1 cellular context compared by ENCODE assay signal in the genomic region with DNA sequence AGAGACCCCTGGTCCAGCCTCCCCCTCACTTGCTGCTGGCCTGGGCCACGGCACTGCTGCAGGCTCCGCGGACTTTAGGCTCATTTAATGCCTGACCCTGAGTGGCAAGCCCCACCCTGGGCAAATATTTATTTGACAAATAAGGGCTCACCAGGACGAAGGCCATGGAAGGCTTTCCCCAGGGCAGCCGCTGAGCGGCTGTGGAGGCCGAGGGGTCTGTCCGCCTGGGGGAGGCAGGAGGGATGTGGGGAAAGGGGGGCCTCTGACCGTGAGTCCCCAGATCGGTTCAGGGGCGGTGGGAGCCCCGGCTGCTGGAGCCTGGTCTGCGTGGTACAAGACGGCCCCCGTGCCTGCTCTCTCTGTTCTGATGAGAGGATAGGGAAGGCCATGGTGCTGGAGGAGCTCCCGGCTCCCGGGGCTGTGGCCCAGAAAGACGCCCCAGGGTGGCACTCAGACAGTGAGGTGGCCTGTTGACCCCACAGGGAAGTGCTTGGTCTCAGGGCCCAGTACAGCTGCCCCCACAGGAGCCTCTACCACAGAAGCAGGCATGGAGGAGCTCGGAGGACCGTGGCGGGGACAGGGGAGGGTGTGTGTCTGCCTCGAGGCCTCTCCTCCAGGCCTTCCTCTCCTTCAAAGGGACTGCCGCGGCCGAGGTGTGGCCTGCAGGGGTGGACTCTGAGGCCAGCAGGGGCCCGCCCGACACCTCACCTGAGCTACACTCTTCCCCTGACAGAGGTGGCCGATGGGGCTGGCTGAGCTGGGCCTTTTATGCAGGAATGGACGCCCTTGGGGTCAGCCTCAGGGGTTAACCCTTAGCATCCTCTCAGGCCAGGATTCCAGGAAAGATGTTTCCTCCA.
TF ChIP-seq lines count a peak whose summit lies in the region.

No MANE protein-coding gene starts in this region.

TF ChIP-seq in HepG2, 621 proteins besides CTCF, POLR2A, EP300 and RAD21 (continued from another document and continues in another):
- TF ChIP-seq, protein P1, sequence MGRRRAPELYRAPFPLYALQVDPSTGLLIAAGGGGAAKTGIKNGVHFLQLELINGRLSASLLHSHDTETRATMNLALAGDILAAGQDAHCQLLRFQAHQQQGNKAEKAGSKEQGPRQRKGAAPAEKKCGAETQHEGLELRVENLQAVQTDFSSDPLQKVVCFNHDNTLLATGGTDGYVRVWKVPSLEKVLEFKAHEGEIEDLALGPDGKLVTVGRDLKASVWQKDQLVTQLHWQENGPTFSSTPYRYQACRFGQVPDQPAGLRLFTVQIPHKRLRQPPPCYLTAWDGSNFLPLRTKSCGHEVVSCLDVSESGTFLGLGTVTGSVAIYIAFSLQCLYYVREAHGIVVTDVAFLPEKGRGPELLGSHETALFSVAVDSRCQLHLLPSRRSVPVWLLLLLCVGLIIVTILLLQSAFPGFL (CRISPR knock-in tag; IDR thresholded peaks at IDR 0.05) = no peak
- TF ChIP-seq MED1 (CRISPR knock-in tag; IDR thresholded peaks at IDR 0.05) (peak; percentile 76), JARID2 (CRISPR knock-in tag; IDR thresholded peaks at IDR 0.05; ENCODE audit: insufficient replicate concordance) (no peak), ZBTB1 (CRISPR knock-in tag; IDR thresholded peaks at IDR 0.05; ENCODE audit: borderline replicate concordance) (no peak), ZNF235 (CRISPR knock-in tag; IDR thresholded peaks at IDR 0.05; ENCODE audit: borderline replicate concordance) (0 out of 2 replicates have a peak, but pooled peaks have one; percentile 20), ZNF777 (CRISPR knock-in tag; IDR thresholded peaks at IDR 0.05) (peak; percentile 27; the same call in 1 of the 2 replicates), ZNF616 (CRISPR knock-in tag; IDR thresholded peaks at IDR 0.05; ENCODE audit: low read depth) (no peak), NFATC3 (CRISPR knock-in tag; IDR thresholded peaks at IDR 0.05) (no peak), BRCA1 (CRISPR knock-in tag; IDR thresholded peaks at IDR 0.05) (peak; percentile 59; the same call in 1 of the 2 replicates), MXD3 (CRISPR knock-in tag; IDR thresholded peaks at IDR 0.05) (no peak; the same call in 1 of the 2 replicates), WIZ (CRISPR knock-in tag; IDR thresholded peaks at IDR 0.05) (no peak; the same call in 1 of the 2 replicates), GABPB1 (CRISPR knock-in tag; IDR thresholded peaks at IDR 0.05) (peak; percentile 66), ZNF510 (CRISPR knock-in tag; IDR thresholded peaks at IDR 0.05; ENCODE audit: low read depth) (0 out of 2 replicates have a peak, but pooled peaks have one; percentile 6), ZNF83 (CRISPR knock-in tag; IDR thresholded peaks at IDR 0.05; ENCODE audit: borderline replicate concordance) (no peak), MEIS1 (CRISPR knock-in tag; IDR thresholded peaks at IDR 0.05; ENCODE audit: borderline replicate concordance) (no peak), LCORL (IDR thresholded peaks at IDR 0.05) (no peak), LCORL (CRISPR knock-in tag; IDR thresholded peaks at IDR 0.05) (peak; percentile 44; the same call in 1 of the 2 replicates), ZSCAN9 (CRISPR knock-in tag; IDR thresholded peaks at IDR 0.05; ENCODE audit: borderline replicate concordance) (no peak), ZNF335 (CRISPR knock-in tag; IDR thresholded peaks at IDR 0.05) (peak; percentile 30), HDAC1 (CRISPR knock-in tag; IDR thresholded peaks at IDR 0.05) (peak; percentile 61), PRDM15 (CRISPR knock-in tag; IDR thresholded peaks at IDR 0.05) (peak; percentile 21; the same call in 1 of the 2 replicates), RORA (CRISPR knock-in tag; IDR thresholded peaks at IDR 0.05) (no peak), RFX1 (IDR thresholded peaks at IDR 0.05) (no peak), ZNF839 (CRISPR knock-in tag; IDR thresholded peaks at IDR 0.05; ENCODE audit: borderline replicate concordance) (no peak), STAG1 (CRISPR knock-in tag; IDR thresholded peaks at IDR 0.05) (peak; percentile 33; the same call in 1 of the 2 replicates), TOE1 (CRISPR knock-in tag; IDR thresholded peaks at IDR 0.05) (no peak), ZNF776 (CRISPR knock-in tag; IDR thresholded peaks at IDR 0.05) (no peak; the same call in 1 of the 2 replicates), ZNF24 (IDR thresholded peaks at IDR 0.05) (no peak), SATB2 (CRISPR knock-in tag; IDR thresholded peaks at IDR 0.05) (no peak; the same call in 1 of the 2 replicates), ZNF274 (CRISPR knock-in tag; IDR thresholded peaks at IDR 0.05) (no peak), EED (CRISPR knock-in tag; IDR thresholded peaks at IDR 0.05) (no peak), HNF4A (CRISPR knock-in tag; IDR thresholded peaks at IDR 0.05) (peak; percentile 91), ARID2 (CRISPR knock-in tag; IDR thresholded peaks at IDR 0.05; ENCODE audit: borderline replicate concordance) (peak; percentile 74; the same call in 1 of the 2 replicates), AHR (CRISPR knock-in tag; IDR thresholded peaks at IDR 0.05) (no peak), ZFP82 (CRISPR knock-in tag; IDR thresholded peaks at IDR 0.05; ENCODE audit: borderline replicate concordance) (no peak), HNF4G (IDR thresholded peaks at IDR 0.05; ENCODE audit: borderline replicate concordance, low read depth, low read length) (peak; percentile 87), HNF4G (CRISPR knock-in tag; IDR thresholded peaks at IDR 0.05; ENCODE audit: borderline replicate concordance, low read depth) (peak; percentile 64; the same call in 1 of the 2 replicates), NAIF1 (CRISPR knock-in tag; IDR thresholded peaks at IDR 0.05; ENCODE audit: borderline replicate concordance) (no peak), MAFG (CRISPR knock-in tag; IDR thresholded peaks at IDR 0.05) (no peak), DNMT3B (CRISPR knock-in tag; conservative IDR thresholded peaks at IDR 0.05) (no peak), FOXO1 (CRISPR knock-in tag; IDR thresholded peaks at IDR 0.05) (peak; percentile 45; the same call in 1 of the 2 replicates), ZNF576 (CRISPR knock-in tag; IDR thresholded peaks at IDR 0.05) (0 out of 2 replicates have a peak, but pooled peaks have one; percentile 55), MIER3 (CRISPR knock-in tag; IDR thresholded peaks at IDR 0.05; ENCODE audit: borderline replicate concordance) (peak; percentile 38; the same call in 1 of the 2 replicates), ZBTB42 (CRISPR knock-in tag; IDR thresholded peaks at IDR 0.05) (peak; percentile 79; the same call in 1 of the 2 replicates), SRSF1 (optimal IDR thresholded peaks at IDR 0.05; ENCODE audit: low read depth, low read length) (no peak), ARNT2 (CRISPR knock-in tag; IDR thresholded peaks at IDR 0.05; ENCODE audit: low read depth) (peak; percentile 45; the same call in 1 of the 2 replicates)
- TF ChIP-seq, protein P2, sequence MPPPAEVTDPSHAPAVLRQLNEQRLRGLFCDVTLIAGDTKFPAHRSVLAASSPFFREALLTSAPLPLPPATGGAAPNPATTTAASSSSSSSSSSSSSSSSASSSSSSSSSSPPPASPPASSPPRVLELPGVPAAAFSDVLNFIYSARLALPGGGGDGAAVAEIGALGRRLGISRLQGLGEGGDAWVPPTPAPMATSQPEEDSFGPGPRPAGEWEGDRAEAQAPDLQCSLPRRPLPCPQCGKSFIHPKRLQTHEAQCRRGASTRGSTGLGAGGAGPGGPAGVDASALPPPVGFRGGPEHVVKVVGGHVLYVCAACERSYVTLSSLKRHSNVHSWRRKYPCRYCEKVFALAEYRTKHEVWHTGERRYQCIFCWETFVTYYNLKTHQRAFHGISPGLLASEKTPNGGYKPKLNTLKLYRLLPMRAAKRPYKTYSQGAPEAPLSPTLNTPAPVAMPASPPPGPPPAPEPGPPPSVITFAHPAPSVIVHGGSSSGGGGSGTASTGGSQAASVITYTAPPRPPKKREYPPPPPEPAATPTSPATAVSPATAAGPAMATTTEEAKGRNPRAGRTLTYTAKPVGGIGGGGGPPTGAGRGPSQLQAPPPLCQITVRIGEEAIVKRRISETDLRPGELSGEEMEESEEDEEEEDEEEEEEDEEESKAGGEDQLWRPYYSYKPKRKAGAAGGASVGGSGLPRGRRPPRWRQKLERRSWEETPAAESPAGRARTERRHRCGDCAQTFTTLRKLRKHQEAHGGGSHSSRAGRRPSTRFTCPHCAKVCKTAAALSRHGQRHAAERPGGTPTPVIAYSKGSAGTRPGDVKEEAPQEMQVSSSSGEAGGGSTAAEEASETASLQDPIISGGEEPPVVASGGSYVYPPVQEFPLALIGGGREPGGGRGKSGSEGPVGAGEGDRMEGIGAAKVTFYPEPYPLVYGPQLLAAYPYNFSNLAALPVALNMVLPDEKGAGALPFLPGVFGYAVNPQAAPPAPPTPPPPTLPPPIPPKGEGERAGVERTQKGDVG (CRISPR knock-in tag; IDR thresholded peaks at IDR 0.05; ENCODE audit: borderline replicate concordance) = no peak
- TF ChIP-seq, protein P3, sequence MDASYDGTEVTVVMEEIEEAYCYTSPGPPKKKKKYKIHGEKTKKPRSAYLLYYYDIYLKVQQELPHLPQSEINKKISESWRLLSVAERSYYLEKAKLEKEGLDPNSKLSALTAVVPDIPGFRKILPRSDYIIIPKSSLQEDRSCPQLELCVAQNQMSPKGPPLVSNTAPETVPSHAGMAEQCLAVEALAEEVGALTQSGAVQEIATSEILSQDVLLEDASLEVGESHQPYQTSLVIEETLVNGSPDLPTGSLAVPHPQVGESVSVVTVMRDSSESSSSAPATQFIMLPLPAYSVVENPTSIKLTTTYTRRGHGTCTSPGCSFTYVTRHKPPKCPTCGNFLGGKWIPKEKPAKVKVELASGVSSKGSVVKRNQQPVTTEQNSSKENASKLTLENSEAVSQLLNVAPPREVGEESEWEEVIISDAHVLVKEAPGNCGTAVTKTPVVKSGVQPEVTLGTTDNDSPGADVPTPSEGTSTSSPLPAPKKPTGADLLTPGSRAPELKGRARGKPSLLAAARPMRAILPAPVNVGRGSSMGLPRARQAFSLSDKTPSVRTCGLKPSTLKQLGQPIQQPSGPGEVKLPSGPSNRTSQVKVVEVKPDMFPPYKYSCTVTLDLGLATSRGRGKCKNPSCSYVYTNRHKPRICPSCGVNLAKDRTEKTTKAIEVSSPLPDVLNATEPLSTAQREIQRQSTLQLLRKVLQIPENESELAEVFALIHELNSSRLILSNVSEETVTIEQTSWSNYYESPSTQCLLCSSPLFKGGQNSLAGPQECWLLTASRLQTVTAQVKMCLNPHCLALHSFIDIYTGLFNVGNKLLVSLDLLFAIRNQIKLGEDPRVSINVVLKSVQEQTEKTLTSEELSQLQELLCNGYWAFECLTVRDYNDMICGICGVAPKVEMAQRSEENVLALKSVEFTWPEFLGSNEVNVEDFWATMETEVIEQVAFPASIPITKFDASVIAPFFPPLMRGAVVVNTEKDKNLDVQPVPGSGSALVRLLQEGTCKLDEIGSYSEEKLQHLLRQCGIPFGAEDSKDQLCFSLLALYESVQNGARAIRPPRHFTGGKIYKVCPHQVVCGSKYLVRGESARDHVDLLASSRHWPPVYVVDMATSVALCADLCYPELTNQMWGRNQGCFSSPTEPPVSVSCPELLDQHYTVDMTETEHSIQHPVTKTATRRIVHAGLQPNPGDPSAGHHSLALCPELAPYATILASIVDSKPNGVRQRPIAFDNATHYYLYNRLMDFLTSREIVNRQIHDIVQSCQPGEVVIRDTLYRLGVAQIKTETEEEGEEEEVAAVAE (CRISPR knock-in tag; IDR thresholded peaks at IDR 0.05; ENCODE audit: borderline replicate concordance) = no peak
- TF ChIP-seq, protein P4, sequence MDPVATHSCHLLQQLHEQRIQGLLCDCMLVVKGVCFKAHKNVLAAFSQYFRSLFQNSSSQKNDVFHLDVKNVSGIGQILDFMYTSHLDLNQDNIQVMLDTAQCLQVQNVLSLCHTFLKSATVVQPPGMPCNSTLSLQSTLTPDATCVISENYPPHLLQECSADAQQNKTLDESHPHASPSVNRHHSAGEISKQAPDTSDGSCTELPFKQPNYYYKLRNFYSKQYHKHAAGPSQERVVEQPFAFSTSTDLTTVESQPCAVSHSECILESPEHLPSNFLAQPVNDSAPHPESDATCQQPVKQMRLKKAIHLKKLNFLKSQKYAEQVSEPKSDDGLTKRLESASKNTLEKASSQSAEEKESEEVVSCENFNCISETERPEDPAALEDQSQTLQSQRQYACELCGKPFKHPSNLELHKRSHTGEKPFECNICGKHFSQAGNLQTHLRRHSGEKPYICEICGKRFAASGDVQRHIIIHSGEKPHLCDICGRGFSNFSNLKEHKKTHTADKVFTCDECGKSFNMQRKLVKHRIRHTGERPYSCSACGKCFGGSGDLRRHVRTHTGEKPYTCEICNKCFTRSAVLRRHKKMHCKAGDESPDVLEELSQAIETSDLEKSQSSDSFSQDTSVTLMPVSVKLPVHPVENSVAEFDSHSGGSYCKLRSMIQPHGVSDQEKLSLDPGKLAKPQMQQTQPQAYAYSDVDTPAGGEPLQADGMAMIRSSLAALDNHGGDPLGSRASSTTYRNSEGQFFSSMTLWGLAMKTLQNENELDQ (CRISPR knock-in tag; IDR thresholded peaks at IDR 0.05; ENCODE audit: borderline replicate concordance) = no peak
